In the genomic region with DNA sequence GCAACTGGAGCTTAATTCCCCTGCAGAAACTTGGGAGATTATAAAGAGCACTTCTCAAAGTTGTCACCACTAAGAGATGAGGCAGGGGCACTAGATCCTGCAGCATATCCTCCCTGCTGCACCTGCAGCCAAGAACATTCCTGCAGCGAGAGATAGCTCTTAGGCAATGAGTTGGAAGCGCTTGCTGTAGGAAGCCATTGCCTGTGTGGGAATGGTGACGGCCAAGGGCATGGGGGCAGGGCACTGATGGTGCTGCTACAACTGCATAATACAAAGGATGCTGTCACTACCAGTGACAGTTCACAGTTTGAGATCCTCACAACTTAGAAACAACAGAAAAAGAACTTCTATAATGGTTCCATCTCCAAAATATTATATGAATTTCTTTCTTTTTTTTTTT, we compare ENCODE assay signal across 19 cellular contexts.
"Had no signal": no experiment of that assay in that cellular context is flagged by ENCODE, and none has a peak within 500 bp of the region (broad histone marks: within the 10 kb centered on the region; RNA-seq: fewer than 3 reads in every experiment).

No MANE protein-coding gene starts in this region.

- H3K4me3 Mint-ChIP-seq: activated CD4-positive, alpha-beta T cell treated with anti-CD3 and anti-CD28 coated beads, Interleukin-2, amount 10 ng/mL, durations not matched to agents 7 days and 5 days; activated CD8-positive, alpha-beta T cell treated with anti-CD3 and anti-CD28 coated beads, Interleukin-2, amount 10 ng/mL, durations not matched to agents 7 days and 5 days; activated T-cell treated with anti-CD3 and anti-CD28 coated beads, Interleukin-2, amount 50 U/mL, for 24 hours; memory B cell; naive thymus-derived CD4-positive, alpha-beta T cell had no signal

- H3K27me3 ChIP-seq: brain microvascular endothelial cell, gastroesophageal sphincter, hepatocyte, pancreas, tibial nerve had no signal

- DNase-seq: activated CD4-positive, alpha-beta T cell treated with anti-CD3 and anti-CD28 coated beads, Interleukin-2, amount 10 ng/mL, durations not matched to agents 7 days and 5 days; activated CD4-positive, CD25-positive, alpha-beta regulatory T cell; activated CD8-positive, alpha-beta T cell treated with anti-CD3 and anti-CD28 coated beads, Interleukin-2, amount 10 ng/mL, durations not matched to agents 7 days and 5 days; activated naive CD4-positive, alpha-beta T cell treated with anti-CD3 and anti-CD28 coated beads, Interleukin-2, amount 50 U/mL, for 16 hours; activated T-cell treated with anti-CD3 and anti-CD28 coated beads, Interleukin-2, amount 50 U/mL, for 24 hours; aorta; brain microvascular endothelial cell; cerebellar nuclear complex; cortex of kidney; naive thymus-derived CD4-positive, alpha-beta T cell; pancreas; retina; stimulated activated CD4-positive, alpha-beta T cell treated with anti-CD3 and anti-CD28 coated beads, Interleukin-2, amount 100 ng/mL, for 24 hours; stimulated activated naive CD8-positive, alpha-beta T cell treated with anti-CD3 and anti-CD28 coated beads, Interleukin-15, Interleukin-2, amounts not matched to agents 100 U/mL and 50 U/mL, for 24 hours; T1000 had no signal

- H3K4me3 ChIP-seq: gastroesophageal sphincter, hepatocyte, pancreas, tibial nerve had no signal

- H3K9me3 ChIP-seq: gastroesophageal sphincter, pancreas, tibial nerve had no signal

- ATAC-seq: activated CD8-positive, alpha-beta T cell treated with anti-CD3 and anti-CD28 coated beads, Interleukin-2, amount 10 ng/mL, durations not matched to agents 7 days and 5 days; gastroesophageal sphincter; naive thymus-derived CD4-positive, alpha-beta T cell; pancreas; stimulated activated naive CD8-positive, alpha-beta T cell treated with anti-CD3 and anti-CD28 coated beads, Interleukin-15, Interleukin-2, amounts not matched to agents 100 U/mL and 50 U/mL, for 24 hours had no signal

- H3K9me3 Mint-ChIP-seq: activated CD4-positive, alpha-beta T cell treated with anti-CD3 and anti-CD28 coated beads, Interleukin-2, amount 10 ng/mL, durations not matched to agents 7 days and 5 days; activated T-cell treated with anti-CD3 and anti-CD28 coated beads, Interleukin-2, amount 50 U/mL, for 24 hours; memory B cell; naive thymus-derived CD4-positive, alpha-beta T cell had no signal

- H3K4me1 ChIP-seq: pancreas had no signal

- H3K36me3 ChIP-seq: brain microvascular endothelial cell, pancreas had no signal

- H3K4me1 Mint-ChIP-seq: activated CD4-positive, alpha-beta T cell treated with anti-CD3 and anti-CD28 coated beads, Interleukin-2, amount 10 ng/mL, durations not matched to agents 7 days and 5 days; memory B cell had no signal

- H3K27me3 Mint-ChIP-seq: activated CD4-positive, alpha-beta T cell treated with anti-CD3 and anti-CD28 coated beads, Interleukin-2, amount 10 ng/mL, durations not matched to agents 7 days and 5 days; activated T-cell treated with anti-CD3 and anti-CD28 coated beads, Interleukin-2, amount 50 U/mL, for 24 hours; memory B cell; naive thymus-derived CD4-positive, alpha-beta T cell had no signal

- H3K27ac Mint-ChIP-seq: activated CD4-positive, alpha-beta T cell treated with anti-CD3 and anti-CD28 coated beads, Interleukin-2, amount 10 ng/mL, durations not matched to agents 7 days and 5 days; activated CD8-positive, alpha-beta T cell treated with anti-CD3 and anti-CD28 coated beads, Interleukin-2, amount 10 ng/mL, durations not matched to agents 7 days and 5 days; activated T-cell treated with anti-CD3 and anti-CD28 coated beads, Interleukin-2, amount 50 U/mL, for 24 hours; memory B cell; naive thymus-derived CD4-positive, alpha-beta T cell had no signal

- H3K27ac ChIP-seq: brain microvascular endothelial cell, gastroesophageal sphincter, hepatocyte, pancreas, tibial nerve had no signal
